1 cellular context compared by ENCODE assay signal in the genomic region with DNA sequence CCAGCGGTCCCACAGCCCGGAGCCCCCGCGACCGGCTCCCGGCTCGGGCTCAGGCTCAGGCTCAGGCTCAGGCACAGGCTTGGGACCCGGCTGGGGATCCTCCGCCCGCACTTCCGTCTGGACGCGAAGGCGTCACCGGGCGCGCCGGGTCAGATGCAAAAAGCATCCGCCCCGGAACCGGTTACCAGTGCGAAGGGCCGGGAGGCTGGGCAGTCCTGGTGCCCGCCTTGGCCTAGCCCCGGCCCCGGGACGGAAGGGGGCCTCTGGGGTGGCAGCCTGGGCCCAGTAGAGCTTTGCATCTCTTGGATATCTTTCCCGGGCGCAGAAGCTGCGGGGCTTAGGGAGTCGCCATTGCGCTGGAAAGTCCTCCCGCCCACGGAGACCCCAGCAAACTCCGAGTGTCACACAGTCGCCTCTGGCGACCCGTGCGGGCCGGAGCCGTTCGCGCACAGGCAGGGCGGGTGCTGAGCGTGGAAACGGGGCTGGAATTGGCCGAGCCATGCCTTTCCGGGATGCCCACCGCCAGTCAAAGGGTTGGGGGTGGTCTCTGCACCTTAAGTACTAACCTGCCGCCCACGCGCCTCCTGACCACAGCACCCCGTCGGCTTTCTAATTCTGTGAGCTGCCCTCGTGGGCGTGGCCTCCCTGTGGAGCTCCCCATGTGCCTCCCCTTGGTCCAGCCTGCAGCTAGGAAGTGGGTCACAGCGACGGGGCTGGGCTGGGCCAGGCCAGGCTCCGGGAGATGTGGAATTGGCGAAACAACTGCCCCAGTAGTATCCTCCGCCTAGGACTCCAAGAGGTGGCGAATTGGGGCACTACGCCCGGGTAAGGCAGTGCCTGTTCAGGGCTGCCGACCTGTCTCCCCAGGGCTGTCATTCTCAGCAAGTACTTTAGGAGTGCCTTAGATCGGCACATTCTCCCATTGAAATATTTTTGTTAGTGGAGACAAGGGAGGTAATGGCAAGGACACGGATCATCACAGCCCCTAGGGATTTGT.
TF ChIP-seq lines count a peak whose summit lies in the region.

A gene (minus strand): TSS at position 119 of the 997 bp plus-strand sequence. CDS start 129 bp downstream, outside the sequence.

TF ChIP-seq in HepG2, 621 proteins besides CTCF, POLR2A, EP300 and RAD21 (continued from another document and continues in another):
- TF ChIP-seq SAFB2 (CRISPR knock-in tag; IDR thresholded peaks at IDR 0.05; ENCODE audit: borderline replicate concordance, low read depth) (peak; percentile 77; the same call in 1 of the 2 replicates), ZSCAN20 (CRISPR knock-in tag; IDR thresholded peaks at IDR 0.05; ENCODE audit: borderline replicate concordance) (no peak; the same call in 1 of the 2 replicates), KLF6 (CRISPR knock-in tag; IDR thresholded peaks at IDR 0.05) (peak; percentile 67; the same call in 1 of the 2 replicates), SALL1 (CRISPR knock-in tag; IDR thresholded peaks at IDR 0.05) (peak; percentile 53), ZNF547 (CRISPR knock-in tag; IDR thresholded peaks at IDR 0.05) (peak; percentile 94), THAP11 (CRISPR knock-in tag; IDR thresholded peaks at IDR 0.05) (peak; percentile 89), FOSL2 (CRISPR knock-in tag; IDR thresholded peaks at IDR 0.05) (0 out of 2 replicates have a peak, but pooled peaks have one; percentile 11), ZFP36 (IDR thresholded peaks at IDR 0.05; ENCODE audit: borderline replicate concordance, low read depth, low read length, partially characterized antibody) (no peak), ZNF564 (CRISPR knock-in tag; IDR thresholded peaks at IDR 0.05) (no peak; the same call in 1 of the 2 replicates), IKZF1 (IDR thresholded peaks at IDR 0.05) (no peak), NFIC (IDR thresholded peaks at IDR 0.05; ENCODE audit: low read length) (no peak), NAIF1 (CRISPR knock-in tag; IDR thresholded peaks at IDR 0.05; ENCODE audit: borderline replicate concordance) (0 out of 2 replicates have a peak, but pooled peaks have one; percentile 58), KDM5A (IDR thresholded peaks at IDR 0.05; ENCODE audit: borderline replicate concordance, low read length) (no peak; the same call in 1 of the 2 replicates), ZNF546 (CRISPR knock-in tag; conservative IDR thresholded peaks at IDR 0.05) (no peak), ZNF746 (CRISPR knock-in tag; IDR thresholded peaks at IDR 0.05) (peak; percentile 40), ZNF264 (CRISPR knock-in tag; IDR thresholded peaks at IDR 0.05) (peak; percentile 19; the same call in 1 of the 2 replicates), NONO (IDR thresholded peaks at IDR 0.05) (no peak), NONO (CRISPR knock-in tag; conservative IDR thresholded peaks at IDR 0.05) (no peak; the same call in 1 of the 2 replicates), AHR (CRISPR knock-in tag; IDR thresholded peaks at IDR 0.05) (no peak), GLI4 (CRISPR knock-in tag; IDR thresholded peaks at IDR 0.05; ENCODE audit: borderline replicate concordance) (0 out of 2 replicates have a peak, but pooled peaks have one; percentile 96), PITX1 (CRISPR knock-in tag; IDR thresholded peaks at IDR 0.05) (no peak), FOXM1 (CRISPR knock-in tag; IDR thresholded peaks at IDR 0.05) (no peak), MEIS2 (CRISPR knock-in tag; IDR thresholded peaks at IDR 0.05) (peak; percentile 50; the same call in 1 of the 2 replicates), ZNF629 (CRISPR knock-in tag; conservative IDR thresholded peaks at IDR 0.05) (no peak; the same call in 1 of the 2 replicates), DR1 (CRISPR knock-in tag; IDR thresholded peaks at IDR 0.05) (peak; percentile 84), ZNF670 (CRISPR knock-in tag; IDR thresholded peaks at IDR 0.05; ENCODE audit: borderline replicate concordance) (peak; percentile 91), MEIS1 (CRISPR knock-in tag; IDR thresholded peaks at IDR 0.05; ENCODE audit: borderline replicate concordance) (peak; percentile 29), ZNF343 (CRISPR knock-in tag; IDR thresholded peaks at IDR 0.05) (no peak), SP1 (IDR thresholded peaks at IDR 0.05) (no peak), SP1 (CRISPR knock-in tag; IDR thresholded peaks at IDR 0.05) (peak; percentile 36), ZNF891 (CRISPR knock-in tag; IDR thresholded peaks at IDR 0.05) (peak; percentile 83)
- TF ChIP-seq, protein P1, sequence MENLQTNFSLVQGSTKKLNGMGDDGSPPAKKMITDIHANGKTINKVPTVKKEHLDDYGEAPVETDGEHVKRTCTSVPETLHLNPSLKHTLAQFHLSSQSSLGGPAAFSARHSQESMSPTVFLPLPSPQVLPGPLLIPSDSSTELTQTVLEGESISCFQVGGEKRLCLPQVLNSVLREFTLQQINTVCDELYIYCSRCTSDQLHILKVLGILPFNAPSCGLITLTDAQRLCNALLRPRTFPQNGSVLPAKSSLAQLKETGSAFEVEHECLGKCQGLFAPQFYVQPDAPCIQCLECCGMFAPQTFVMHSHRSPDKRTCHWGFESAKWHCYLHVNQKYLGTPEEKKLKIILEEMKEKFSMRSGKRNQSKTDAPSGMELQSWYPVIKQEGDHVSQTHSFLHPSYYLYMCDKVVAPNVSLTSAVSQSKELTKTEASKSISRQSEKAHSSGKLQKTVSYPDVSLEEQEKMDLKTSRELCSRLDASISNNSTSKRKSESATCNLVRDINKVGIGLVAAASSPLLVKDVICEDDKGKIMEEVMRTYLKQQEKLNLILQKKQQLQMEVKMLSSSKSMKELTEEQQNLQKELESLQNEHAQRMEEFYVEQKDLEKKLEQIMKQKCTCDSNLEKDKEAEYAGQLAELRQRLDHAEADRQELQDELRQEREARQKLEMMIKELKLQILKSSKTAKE (CRISPR knock-in tag; IDR thresholded peaks at IDR 0.05; ENCODE audit: borderline replicate concordance) = no peak
- TF ChIP-seq, protein P2, sequence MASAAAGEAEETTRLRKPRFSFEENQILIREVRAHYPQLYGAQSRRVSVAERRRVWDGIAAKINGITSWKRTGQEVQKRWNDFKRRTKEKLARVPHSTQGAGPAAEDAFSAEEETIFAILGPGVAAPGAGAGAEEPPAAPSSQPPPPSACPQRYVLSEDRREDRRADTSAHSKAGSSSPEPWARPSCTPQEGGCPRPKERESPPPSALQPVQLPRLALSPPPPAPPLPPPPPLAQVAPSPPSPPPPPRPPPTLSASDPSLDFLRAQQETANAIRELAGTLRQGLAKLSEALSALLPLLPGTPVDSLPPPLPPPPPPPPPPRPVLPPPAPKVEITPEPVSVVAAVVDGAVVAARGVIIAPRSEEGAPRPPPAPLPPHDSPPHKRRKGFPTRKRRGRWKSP (CRISPR knock-in tag; IDR thresholded peaks at IDR 0.05) = peak; percentile 78; the same call in 1 of the 2 replicates
- TF ChIP-seq, protein P3, sequence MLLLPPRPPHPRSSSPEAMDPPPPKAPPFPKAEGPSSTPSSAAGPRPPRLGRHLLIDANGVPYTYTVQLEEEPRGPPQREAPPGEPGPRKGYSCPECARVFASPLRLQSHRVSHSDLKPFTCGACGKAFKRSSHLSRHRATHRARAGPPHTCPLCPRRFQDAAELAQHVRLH (CRISPR knock-in tag; IDR thresholded peaks at IDR 0.05; ENCODE audit: borderline replicate concordance, low read depth) = peak; percentile 19; the same call in 1 of the 2 replicates
- TF ChIP-seq, protein P4, sequence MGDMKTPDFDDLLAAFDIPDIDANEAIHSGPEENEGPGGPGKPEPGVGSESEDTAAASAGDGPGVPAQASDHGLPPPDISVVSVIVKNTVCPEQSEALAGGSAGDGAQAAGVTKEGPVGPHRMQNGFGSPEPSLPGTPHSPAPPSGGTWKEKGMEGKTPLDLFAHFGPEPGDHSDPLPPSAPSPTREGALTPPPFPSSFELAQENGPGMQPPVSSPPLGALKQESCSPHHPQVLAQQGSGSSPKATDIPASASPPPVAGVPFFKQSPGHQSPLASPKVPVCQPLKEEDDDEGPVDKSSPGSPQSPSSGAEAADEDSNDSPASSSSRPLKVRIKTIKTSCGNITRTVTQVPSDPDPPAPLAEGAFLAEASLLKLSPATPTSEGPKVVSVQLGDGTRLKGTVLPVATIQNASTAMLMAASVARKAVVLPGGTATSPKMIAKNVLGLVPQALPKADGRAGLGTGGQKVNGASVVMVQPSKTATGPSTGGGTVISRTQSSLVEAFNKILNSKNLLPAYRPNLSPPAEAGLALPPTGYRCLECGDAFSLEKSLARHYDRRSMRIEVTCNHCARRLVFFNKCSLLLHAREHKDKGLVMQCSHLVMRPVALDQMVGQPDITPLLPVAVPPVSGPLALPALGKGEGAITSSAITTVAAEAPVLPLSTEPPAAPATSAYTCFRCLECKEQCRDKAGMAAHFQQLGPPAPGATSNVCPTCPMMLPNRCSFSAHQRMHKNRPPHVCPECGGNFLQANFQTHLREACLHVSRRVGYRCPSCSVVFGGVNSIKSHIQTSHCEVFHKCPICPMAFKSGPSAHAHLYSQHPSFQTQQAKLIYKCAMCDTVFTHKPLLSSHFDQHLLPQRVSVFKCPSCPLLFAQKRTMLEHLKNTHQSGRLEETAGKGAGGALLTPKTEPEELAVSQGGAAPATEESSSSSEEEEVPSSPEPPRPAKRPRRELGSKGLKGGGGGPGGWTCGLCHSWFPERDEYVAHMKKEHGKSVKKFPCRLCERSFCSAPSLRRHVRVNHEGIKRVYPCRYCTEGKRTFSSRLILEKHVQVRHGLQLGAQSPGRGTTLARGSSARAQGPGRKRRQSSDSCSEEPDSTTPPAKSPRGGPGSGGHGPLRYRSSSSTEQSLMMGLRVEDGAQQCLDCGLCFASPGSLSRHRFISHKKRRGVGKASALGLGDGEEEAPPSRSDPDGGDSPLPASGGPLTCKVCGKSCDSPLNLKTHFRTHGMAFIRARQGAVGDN (CRISPR knock-in tag; IDR thresholded peaks at IDR 0.05) = peak; percentile 92
- TF ChIP-seq, protein P5, sequence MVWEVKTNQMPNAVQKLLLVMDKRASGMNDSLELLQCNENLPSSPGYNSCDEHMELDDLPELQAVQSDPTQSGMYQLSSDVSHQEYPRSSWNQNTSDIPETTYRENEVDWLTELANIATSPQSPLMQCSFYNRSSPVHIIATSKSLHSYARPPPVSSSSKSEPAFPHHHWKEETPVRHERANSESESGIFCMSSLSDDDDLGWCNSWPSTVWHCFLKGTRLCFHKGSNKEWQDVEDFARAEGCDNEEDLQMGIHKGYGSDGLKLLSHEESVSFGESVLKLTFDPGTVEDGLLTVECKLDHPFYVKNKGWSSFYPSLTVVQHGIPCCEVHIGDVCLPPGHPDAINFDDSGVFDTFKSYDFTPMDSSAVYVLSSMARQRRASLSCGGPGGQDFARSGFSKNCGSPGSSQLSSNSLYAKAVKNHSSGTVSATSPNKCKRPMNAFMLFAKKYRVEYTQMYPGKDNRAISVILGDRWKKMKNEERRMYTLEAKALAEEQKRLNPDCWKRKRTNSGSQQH (CRISPR knock-in tag; IDR thresholded peaks at IDR 0.05; ENCODE audit: low read depth) = peak; percentile 15; the same call in 1 of the 2 replicates
- TF ChIP-seq, protein P6, sequence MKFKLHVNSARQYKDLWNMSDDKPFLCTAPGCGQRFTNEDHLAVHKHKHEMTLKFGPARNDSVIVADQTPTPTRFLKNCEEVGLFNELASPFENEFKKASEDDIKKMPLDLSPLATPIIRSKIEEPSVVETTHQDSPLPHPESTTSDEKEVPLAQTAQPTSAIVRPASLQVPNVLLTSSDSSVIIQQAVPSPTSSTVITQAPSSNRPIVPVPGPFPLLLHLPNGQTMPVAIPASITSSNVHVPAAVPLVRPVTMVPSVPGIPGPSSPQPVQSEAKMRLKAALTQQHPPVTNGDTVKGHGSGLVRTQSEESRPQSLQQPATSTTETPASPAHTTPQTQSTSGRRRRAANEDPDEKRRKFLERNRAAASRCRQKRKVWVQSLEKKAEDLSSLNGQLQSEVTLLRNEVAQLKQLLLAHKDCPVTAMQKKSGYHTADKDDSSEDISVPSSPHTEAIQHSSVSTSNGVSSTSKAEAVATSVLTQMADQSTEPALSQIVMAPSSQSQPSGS (CRISPR knock-in tag; IDR thresholded peaks at IDR 0.05) = peak; percentile 36; the same call in 1 of the 2 replicates
- TF ChIP-seq, protein P7, sequence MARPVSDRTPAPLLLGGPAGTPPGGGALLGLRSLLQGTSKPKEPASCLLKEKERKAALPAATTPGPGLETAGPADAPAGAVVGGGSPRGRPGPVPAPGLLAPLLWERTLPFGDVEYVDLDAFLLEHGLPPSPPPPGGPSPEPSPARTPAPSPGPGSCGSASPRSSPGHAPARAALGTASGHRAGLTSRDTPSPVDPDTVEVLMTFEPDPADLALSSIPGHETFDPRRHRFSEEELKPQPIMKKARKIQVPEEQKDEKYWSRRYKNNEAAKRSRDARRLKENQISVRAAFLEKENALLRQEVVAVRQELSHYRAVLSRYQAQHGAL (CRISPR knock-in tag; IDR thresholded peaks at IDR 0.05; ENCODE audit: not compliant biosample characterization) = peak; percentile 59
- TF ChIP-seq, protein P8, sequence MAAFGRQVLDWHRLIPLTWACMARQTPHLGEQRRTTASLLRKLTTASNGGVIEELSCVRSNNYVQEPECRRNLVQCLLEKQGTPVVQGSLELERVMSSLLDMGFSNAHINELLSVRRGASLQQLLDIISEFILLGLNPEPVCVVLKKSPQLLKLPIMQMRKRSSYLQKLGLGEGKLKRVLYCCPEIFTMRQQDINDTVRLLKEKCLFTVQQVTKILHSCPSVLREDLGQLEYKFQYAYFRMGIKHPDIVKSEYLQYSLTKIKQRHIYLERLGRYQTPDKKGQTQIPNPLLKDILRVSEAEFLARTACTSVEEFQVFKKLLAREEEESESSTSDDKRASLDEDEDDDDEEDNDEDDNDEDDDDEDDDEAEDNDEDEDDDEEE (CRISPR knock-in tag; IDR thresholded peaks at IDR 0.05) = peak; percentile 83
- TF ChIP-seq, protein P9, sequence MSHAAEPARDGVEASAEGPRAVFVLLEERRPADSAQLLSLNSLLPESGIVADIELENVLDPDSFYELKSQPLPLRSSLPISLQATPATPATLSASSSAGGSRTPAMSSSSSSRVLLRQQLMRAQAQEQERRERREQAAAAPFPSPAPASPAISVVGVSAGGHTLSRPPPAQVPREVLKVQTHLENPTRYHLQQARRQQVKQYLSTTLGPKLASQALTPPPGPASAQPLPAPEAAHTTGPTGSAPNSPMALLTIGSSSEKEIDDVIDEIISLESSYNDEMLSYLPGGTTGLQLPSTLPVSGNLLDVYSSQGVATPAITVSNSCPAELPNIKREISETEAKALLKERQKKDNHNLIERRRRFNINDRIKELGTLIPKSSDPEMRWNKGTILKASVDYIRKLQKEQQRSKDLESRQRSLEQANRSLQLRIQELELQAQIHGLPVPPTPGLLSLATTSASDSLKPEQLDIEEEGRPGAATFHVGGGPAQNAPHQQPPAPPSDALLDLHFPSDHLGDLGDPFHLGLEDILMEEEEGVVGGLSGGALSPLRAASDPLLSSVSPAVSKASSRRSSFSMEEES (CRISPR knock-in tag; IDR thresholded peaks at IDR 0.05) = no peak
